8 cellular contexts compared by ENCODE assay signal in genomic region chr17:77127735-77128361, GRCh38. TPM values are rescaled to one million over a fixed set of nuclear protein-coding genes. Genes with fewer than 3 reads are reported as not detected.
DNase-seq lines count a peak whose midpoint lies in the region; ATAC-seq and TF ChIP-seq lines count a peak whose summit lies in the region.

No MANE protein-coding gene starts in this region.

- peak; percentile 32 for DNase-seq in activated T-cell treated with anti-CD3 and anti-CD28 coated beads for 1 hour (ENCODE audit: low read depth)
- DNase-seq in fibroblast of mammary gland (ENCODE audit: low read depth) = peak; percentile 31
- peak; percentile 83 for DNase-seq in smooth muscle cell of the brain vasculature (ENCODE audit: low read depth, low spot score)
- DNase-seq in NCI-H1436 treated with DMSO at 0.1 percent for 48 hours (lab: John Stamatoyannopoulos, UW) = no peak
- DNase-seq in NCI-H1105 (lab: John Stamatoyannopoulos, UW) = no peak
- no peak for DNase-seq in NCI-H2081 (lab: John Stamatoyannopoulos, UW)

- peaks cover 6% of the 10 kb centered on the region for H3K27me3 Mint-ChIP-seq in IgD-negative memory B cell

- no peaks in the 10 kb centered on the region for H3K9me3 Mint-ChIP-seq in IgD-negative memory B cell

- H3K4me3 Mint-ChIP-seq in IgD-negative memory B cell = peak overlapping the region in 2 of 4 donors; percentile 48 to 56

- peaks cover 0 to 4% (median 3%) of the 10 kb centered on the region in 3 donors for H3K4me1 Mint-ChIP-seq in IgD-negative memory B cell

- no peaks in the 10 kb centered on the region for H3K36me3 Mint-ChIP-seq in IgD-negative memory B cell

- peak overlapping the region in 2 of 3 donors; percentile 14 to 71 for H3K27ac Mint-ChIP-seq in IgD-negative memory B cell

- H3K4me3 ChIP-seq in fibroblast of mammary gland (ENCODE audit: control insufficient read depth, low read depth, low read length) = no peak overlapping the region

- no peak for TF ChIP-seq CTCF in fibroblast of mammary gland (conservative IDR thresholded peaks at IDR 0.05; ENCODE audit: control insufficient read depth, insufficient read depth, low read depth, low read length)

- no peak for ATAC-seq in GM21515 (IDR thresholded peaks at IDR 0.05; ENCODE audit: unreplicated experiment)

RNA-seq across cellular contexts. Expression of gene SEC14L1, which starts 12.9 kb away (rescaled TPM):
- polyA plus RNA-seq in IgD-negative memory B cell = 44.4 TPM

Comparison
In these comparisons a context has a peak if more than half of its experiments do, and no peak if none do; other contexts are left out.
1. DNase-seq: peak in activated T-cell treated with anti-CD3 and anti-CD28 coated beads for 1 hour (single experiment), fibroblast of mammary gland (single experiment) and smooth muscle cell of the brain vasculature (single experiment); none in NCI-H1436 treated with DMSO at 0.1 percent for 48 hours (single experiment), NCI-H1105 (single experiment) and NCI-H2081 (0 of 2).